ENCODE assay signal across 8 cellular contexts in the genomic region with DNA sequence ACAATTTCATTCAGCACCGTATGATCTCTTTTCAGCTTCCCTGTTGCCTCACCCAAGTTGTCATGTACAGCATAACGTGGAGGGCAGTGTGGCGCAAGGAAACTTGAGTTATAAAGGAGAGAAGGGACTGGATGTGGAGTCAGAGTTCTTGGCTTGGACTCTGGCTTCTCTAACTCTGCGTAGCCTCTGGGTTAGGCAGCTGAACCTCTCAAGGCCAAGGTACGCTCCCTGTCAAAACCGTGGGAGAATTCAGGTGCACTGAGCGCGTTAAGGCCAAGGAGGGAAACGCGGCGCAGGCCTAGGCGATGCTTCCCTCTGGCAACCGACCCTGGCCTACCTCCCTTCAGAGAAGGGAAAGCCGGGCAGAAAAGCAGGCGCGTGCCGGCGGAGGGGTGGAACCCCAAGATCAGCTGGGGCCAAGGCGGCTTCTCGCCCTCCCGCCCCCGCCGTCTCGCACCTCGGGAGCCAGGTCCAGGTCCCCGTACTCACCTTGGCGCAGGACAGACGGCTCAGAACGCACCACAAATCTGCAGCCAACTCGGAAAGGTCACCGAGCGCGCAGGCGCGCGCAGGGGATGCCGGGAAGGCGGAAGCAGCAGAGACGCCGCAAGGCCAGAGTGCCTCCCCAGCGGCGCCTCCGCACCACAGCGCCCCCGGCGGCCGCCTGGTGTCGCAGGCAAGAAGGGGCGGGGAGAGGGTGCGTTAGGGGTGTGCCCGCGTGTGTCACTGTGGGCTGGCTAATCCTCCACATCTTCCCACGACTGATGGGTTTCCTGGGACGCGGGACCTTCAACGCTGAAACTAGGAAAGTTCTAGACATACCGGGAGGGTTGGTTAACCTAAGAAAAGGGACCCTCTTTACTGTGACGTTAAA. TPM values are rescaled to one million over a fixed set of nuclear protein-coding genes. Genes with fewer than 3 reads are reported as not detected.
DNase-seq lines count a peak whose midpoint lies in the region; ATAC-seq and TF ChIP-seq lines count a peak whose summit lies in the region.

No MANE protein-coding gene starts in this region.

- H3K4me1 ChIP-seq in cardiac muscle cell (ENCODE audit: low read depth) (peaks cover 4% of the 10 kb centered on the region), parathyroid adenoma (no peaks in the 10 kb centered on the region), tibial nerve (peaks cover 0 to 41% (median 15%) of the 10 kb centered on the region in 4 donors)

- peak; percentile 98 for TF ChIP-seq CTCF in GM12872 (IDR thresholded peaks at IDR 0.05; ENCODE audit: insufficient read depth, low read depth, low read length)
- TF ChIP-seq CTCF in cardiac muscle cell (IDR thresholded peaks at IDR 0.05; ENCODE audit: low read depth, low read length), result peak; percentile 98
- TF ChIP-seq CTCF in parathyroid adenoma (IDR thresholded peaks at IDR 0.05), result peak; percentile 98
- peak; percentile 94 to 100 (median 97) for TF ChIP-seq CTCF in tibial nerve (IDR thresholded peaks at IDR 0.05)

- peak overlapping the region; percentile 73 for H3K9ac ChIP-seq in parathyroid adenoma

- H3K36me3 ChIP-seq in cardiac muscle cell, result peaks cover 5% of the 10 kb centered on the region
- no peaks in the 10 kb centered on the region for H3K36me3 ChIP-seq in parathyroid adenoma (ENCODE audit: control insufficient read depth, insufficient read depth, low read length)
- peaks cover 0 to 9% (median 0%) of the 10 kb centered on the region in 3 donors for H3K36me3 ChIP-seq in tibial nerve

- ATAC-seq in HG02678 (IDR thresholded peaks at IDR 0.05; ENCODE audit: unreplicated experiment), result peak; percentile 98

- H3K79me2 ChIP-seq in parathyroid adenoma, result peaks cover 43% of the 10 kb centered on the region

- peak in 1 of 2 donors; percentile 53 for TF ChIP-seq POLR2A in tibial nerve (IDR thresholded peaks at IDR 0.05)

- H3K4me2 ChIP-seq in parathyroid adenoma (ENCODE audit: low read length), result peak overlapping the region; percentile 90

- WGBS in tibial nerve, 2 donors, result 1% methylated on average over 41 to 47 of the region's 58 CpGs

- H3K27ac ChIP-seq in cardiac muscle cell, result peak overlapping the region; percentile 87
- peak overlapping the region; percentile 84 for H3K27ac ChIP-seq in parathyroid adenoma
- peak overlapping the region; percentile 56 to 86 (median 78) for H3K27ac ChIP-seq in tibial nerve

- peak; percentile 88 for DNase-seq in NCI-H1105 treated with DMSO at 0.1 percent for 48 hours (lab: John Stamatoyannopoulos, UW)
- peak; percentile 61 for DNase-seq in SKM-1 treated with dmso at 0.1 percent for 144 hours (lab: John Stamatoyannopoulos, UW; ENCODE audit: unreplicated experiment)
- DNase-seq in activated naive CD8-positive, alpha-beta T cell treated with anti-CD3 and anti-CD28 coated beads, Interleukin-2, amount 50 U/mL, for 16 hours (ENCODE audit: low read depth, low spot score), result peak; percentile 92
- peak; percentile 92 to 94 for DNase-seq in cardiac muscle cell (ENCODE audit: low read depth in 1 of 2, low spot score in 1 of 2)
- DNase-seq in tibial nerve (ENCODE audit: low spot score in 2 of 2), result peak; percentile 74 to 79

- no peaks in the 10 kb centered on the region for H3K9me3 ChIP-seq in cardiac muscle cell (ENCODE audit: low read depth)
- H3K9me3 ChIP-seq in parathyroid adenoma (ENCODE audit: control insufficient read depth, low read length), result no peaks in the 10 kb centered on the region
- no peaks in the 10 kb centered on the region for H3K9me3 ChIP-seq in tibial nerve

- peak overlapping the region; percentile 87 for H2AFZ ChIP-seq in parathyroid adenoma

- peak overlapping the region; percentile 95 for H3K4me3 ChIP-seq in cardiac muscle cell
- peak overlapping the region; percentile 98 for H3K4me3 ChIP-seq in parathyroid adenoma (ENCODE audit: low read depth, low read length)
- H3K4me3 ChIP-seq in tibial nerve, result peak overlapping the region; percentile 80 to 90 (median 86)

- H3K27me3 ChIP-seq in cardiac muscle cell, result no peaks in the 10 kb centered on the region
- H3K27me3 ChIP-seq in parathyroid adenoma (ENCODE audit: control insufficient read depth, insufficient read depth, low read length), result no peaks in the 10 kb centered on the region
- H3K27me3 ChIP-seq in tibial nerve, result peaks cover 0 to 16% of the 10 kb centered on the region in 2 donors

- peak; percentile 87 to 91 for TF ChIP-seq EP300 in tibial nerve (IDR thresholded peaks at IDR 0.05)

RNA-seq across cellular contexts. Expression of a gene that starts 7.0 kb away (rescaled TPM):
- total RNA-seq in cardiac muscle cell (not detected in 2 replicates), tibial nerve (1 to 10 TPM in 2 of 4 donors, under 1 TPM in 2; under 0.01 to 1.9 (median 1.4) TPM)
- 0.31 TPM in 1 of 2 replicates, not detected in the other for polyA plus RNA-seq in cardiac muscle cell

RNA-seq across cellular contexts. Expression of a gene that starts 21.1 kb away (rescaled TPM):
- total RNA-seq in cardiac muscle cell (0.18 and 0.35 TPM in 2 replicates), tibial nerve (not detected)
- polyA plus RNA-seq in cardiac muscle cell, result 0.46 and 0.49 TPM in 2 replicates

Comparison
In these comparisons a context has a peak if more than half of its experiments do, and no peak if none do; other contexts are left out.
1. Peak in every context shown above with its lines: DNase-seq, ATAC-seq, H3K4me3 ChIP-seq and H3K27ac ChIP-seq.